In genomic region chr2:105390454-105390853, GRCh38 we compare ENCODE assay signal across 22 cellular contexts. TPM values are rescaled to one million over a fixed set of nuclear protein-coding genes. Genes with fewer than 3 reads are reported as not detected.
A peak's percentile ranks its signal among the peaks of the same experiment; 100 is the strongest.
DNase-seq lines count a peak whose midpoint lies in the region; ATAC-seq, FAIRE-seq and TF ChIP-seq lines count a peak whose summit lies in the region.
"Had no signal": no experiment of that assay in that cellular context is flagged by ENCODE, and none has a peak within 500 bp of the region (broad histone marks: within the 10 kb centered on the region; RNA-seq: fewer than 3 reads in every experiment).

No MANE protein-coding gene starts in this region.

- H3K9me3 ChIP-seq in SK-N-SH (no peaks in the 10 kb centered on the region), K562 (replicated peaks; ENCODE audit: control insufficient read depth, insufficient read depth, low read depth, low read length) (no peaks in the 10 kb centered on the region), right cardiac atrium (ENCODE audit: control insufficient read depth, low read length) (no peaks in the 10 kb centered on the region), skeletal muscle satellite cell (replicated peaks; ENCODE audit: low read length) (no peaks in the 10 kb centered on the region)
- H3K9me3 ChIP-seq: BLaER1, Peyer's patch, thoracic aorta had no signal

- no peak overlapping the region for H3K27ac ChIP-seq in SK-N-SH (ENCODE audit: low read depth in 2 of 2, low read length in 1 of 2)
- no peak overlapping the region for H3K27ac ChIP-seq in K562 (ENCODE audit: extremely low read depth, low read depth, low read length)
- peak overlapping the region; percentile 8 for H3K27ac ChIP-seq in right cardiac atrium (ENCODE audit: low read length)
- H3K27ac ChIP-seq: 22Rv1, BLaER1, thoracic aorta had no signal

- TF ChIP-seq CTCF in SK-N-SH (IDR thresholded peaks at IDR 0.05): no peak
- no peak for TF ChIP-seq CTCF in K562 (IDR thresholded peaks at IDR 0.05 in 2 of 3, conservative IDR thresholded peaks at IDR 0.05 in 1 of 3; ENCODE audit: insufficient read depth in 2 of 3, low read depth in 1 of 3, low read length in 3 of 3)

- DNase-seq in SK-N-SH (no peak), K562 (ENCODE audit: extremely low read depth in 1 of 4, low spot score in 3 of 4) (no peak), right cardiac atrium (no peak), foreskin melanocyte (no peak), NCI-H2196 (lab: John Stamatoyannopoulos, UW; ENCODE audit: unreplicated experiment) (no peak), cerebellar cortex (ENCODE audit: low spot score) (no peak)
- DNase-seq: activated CD4-positive, alpha-beta T cell treated with anti-CD3 and anti-CD28 coated beads, Interleukin-2, amount 10 ng/mL, durations not matched to agents 24 days and 14 days; activated CD8-positive, alpha-beta memory T cell treated with anti-CD3 and anti-CD28 coated beads, Interleukin-2, amount 50 U/mL, for 48 hours; activated gamma-delta T cell treated with Interleukin-2 at 50 U/mL for 16 hours; anterior cingulate cortex; DMS 273 treated with DMSO at 0.1 percent for 48 hours; naive B cell; NCI-H1417; NCI-H774; Peyer's patch had no signal

- TF ChIP-seq EP300 in SK-N-SH (IDR thresholded peaks at IDR 0.05; ENCODE audit: borderline replicate concordance in 1 of 2, low read depth in 1 of 2, low read length in 1 of 2): no peak
- TF ChIP-seq EP300 in K562 (IDR thresholded peaks at IDR 0.05; ENCODE audit: low read length): no peak

- H3K36me3 ChIP-seq in SK-N-SH (replicated peaks in 1 of 2; ENCODE audit: control insufficient read depth in 1 of 2, insufficient read depth in 2 of 2, low read length in 1 of 2) (peaks cover 8 to 34% of the 10 kb centered on the region in 2 experiments), K562 (ENCODE audit: control insufficient read depth, insufficient read depth, low read length) (peaks cover 21% of the 10 kb centered on the region; the same call in 2 of the 3 replicates), skeletal muscle satellite cell (ENCODE audit: insufficient read depth, low read length) (peaks cover 87% of the 10 kb centered on the region)
- H3K36me3 ChIP-seq: BLaER1 had no signal

- peaks cover 29% of the 10 kb centered on the region; the same call in 1 of the 2 replicates for H4K20me1 ChIP-seq in SK-N-SH (ENCODE audit: insufficient read depth)
- H4K20me1 ChIP-seq in K562 (replicated peaks; ENCODE audit: control insufficient read depth, insufficient read depth, low read length): no peaks in the 10 kb centered on the region
- H4K20me1 ChIP-seq: BLaER1 had no signal

- H3K4me3 ChIP-seq in SK-N-SH (ENCODE audit: low read depth in 2 of 2, low read length in 1 of 2) (no peak overlapping the region), K562 (no peak overlapping the region), right cardiac atrium (ENCODE audit: low read length) (no peak overlapping the region), skeletal muscle satellite cell (ENCODE audit: low read length) (no peak overlapping the region)
- H3K4me3 ChIP-seq: BLaER1, coronary artery, Peyer's patch, thoracic aorta had no signal

- POLR2A ChIA-PET in SK-N-SH (lab: Yijun Ruan, JAX) (no interaction called here), K562 (lab: Yijun Ruan, JAX) (interaction anchor here (0.7 to 1.5 kb wide), 2 partner anchors 11 to 22 kb away, joined by 3 read pairs; no protein-coding TSS in a partner anchor)

- no peak overlapping the region for H2AFZ ChIP-seq in SK-N-SH (ENCODE audit: low read depth)
- H2AFZ ChIP-seq in K562 (ENCODE audit: low read depth, low read length): no peak overlapping the region

- H3K9me1 ChIP-seq in K562 (ENCODE audit: control insufficient read depth, insufficient read depth, low read length): no peaks in the 10 kb centered on the region

- H3K9ac ChIP-seq in SK-N-SH (no peak overlapping the region), K562 (ENCODE audit: insufficient read depth in 1 of 2, low read depth in 2 of 2, low read length in 2 of 2) (no peak overlapping the region), skeletal muscle satellite cell (ENCODE audit: low read depth, low read length) (peak overlapping the region; percentile 66)
- H3K9ac ChIP-seq: BLaER1 had no signal

- intact Hi-C loops in K562 (cut with micrococcal nuclease) (no loop called here), right cardiac atrium (cut with DNase I) (no loop called here)

- in situ Hi-C loops in K562 (cut with MboI): no loop called here

- CTCF ChIA-PET in SK-N-SH (lab: Yijun Ruan, JAX) (interaction anchor here (1.1 to 2.4 kb wide), 4 partner anchors 8 to 134 kb away, joined by 3 to 9 read pairs (median 4); partner anchors contain the start of gene FHL2), K562 (lab: Yijun Ruan, JAX; ENCODE audit: low intra/inter-chr PET ratio) (no interaction called here)

- peaks cover 99% of the 10 kb centered on the region for H3K79me2 ChIP-seq in SK-N-SH (ENCODE audit: insufficient read depth)
- peaks cover 50% of the 10 kb centered on the region for H3K79me2 ChIP-seq in K562 (ENCODE audit: control insufficient read depth, insufficient read depth, low read length)

- H3K9me2 ChIP-seq in SK-N-SH: no peaks in the 10 kb centered on the region

- no TSS peak for BruUV-seq in K562 (replicated peaks; lab: Mats Ljungman, UMichigan)

- TF ChIP-seq RAD21 in SK-N-SH (IDR thresholded peaks at IDR 0.05; ENCODE audit: low read length) (no peak), K562 (CRISPR knock-in tag; conservative IDR thresholded peaks at IDR 0.05 in 1 of 2, IDR thresholded peaks at IDR 0.05 in 1 of 2) (no peak)

- ATAC-seq in SK-N-SH treated with all-trans-retinoic acid at 6 μM for 48 hours (no peak), K562 (peak; percentile 42), right cardiac atrium (no peak)

- H3K4me2 ChIP-seq in SK-N-SH (peak overlapping the region; percentile 32; the same call in 1 of the 2 replicates), K562 (ENCODE audit: insufficient read depth, low read length) (no peak overlapping the region), skeletal muscle satellite cell (ENCODE audit: low read length) (peak overlapping the region; percentile 87)
- H3K4me2 ChIP-seq: BLaER1 had no signal

- peaks cover 21% of the 10 kb centered on the region for H3F3A ChIP-seq in SK-N-SH (replicated peaks; ENCODE audit: insufficient read depth)

- H3K27me3 ChIP-seq in SK-N-SH (ENCODE audit: insufficient read depth) (no peaks in the 10 kb centered on the region), K562 (ENCODE audit: control insufficient read depth in 2 of 2, insufficient read depth in 2 of 2, low read length in 2 of 2) (no peaks in the 10 kb centered on the region), right cardiac atrium (ENCODE audit: control insufficient read depth, insufficient read depth) (no peaks in the 10 kb centered on the region), skeletal muscle satellite cell (ENCODE audit: control insufficient read depth, insufficient read depth, low read length) (no peaks in the 10 kb centered on the region)
- H3K27me3 ChIP-seq: BLaER1, Peyer's patch had no signal

- no peak for FAIRE-seq in K562 (lab: Jason Lieb, UNC)
- FAIRE-seq: TTC549 had no signal

- TF ChIP-seq POLR2A in K562 (conservative IDR thresholded peaks at IDR 0.05): no peak

- H3K4me1 ChIP-seq in SK-N-SH (ENCODE audit: control insufficient read depth in 1 of 2, insufficient read depth in 2 of 2, low read depth in 1 of 2, low read length in 1 of 2): peaks cover 0 to 15% of the 10 kb centered on the region in 2 experiments; a peak in 1 of 4 replicates
- peaks cover 8 to 9% of the 10 kb centered on the region in 2 experiments; a peak in 4 of 5 replicates for H3K4me1 ChIP-seq in K562 (replicated peaks in 1 of 2; ENCODE audit: control insufficient read depth in 2 of 2, insufficient read depth in 2 of 2, low read length in 2 of 2)
- peaks cover 9% of the 10 kb centered on the region for H3K4me1 ChIP-seq in right cardiac atrium (ENCODE audit: control insufficient read depth, insufficient read depth, low read length)
- H3K4me1 ChIP-seq in skeletal muscle satellite cell (ENCODE audit: control insufficient read depth, insufficient read depth, low read length): peaks cover 88% of the 10 kb centered on the region

RNA-seq across cellular contexts. Expression of gene FHL2, which starts 8.4 kb away (rescaled TPM):
- polyA plus RNA-seq in SK-N-SH (2012; rRNA removed): 31.7 and 33.1 TPM in 2 replicates
- 25.7 and 28.6 TPM in 2 replicates for polyA plus RNA-seq in SK-N-SH (2012; cell fraction: cytosol; rRNA removed)
- 23.6 and 27.0 TPM in 2 replicates for polyA plus RNA-seq in SK-N-SH (2012; cell fraction: nucleus; rRNA removed)
- 11.6 and 14.9 TPM in 2 replicates for total RNA-seq in K562 (2011; cell fraction: chromatin; rRNA removed; ENCODE audit: low replicate concordance)
- total RNA-seq in K562 (2011; cell fraction: nucleolus; rRNA removed): 8.7 and 15.1 TPM in 2 replicates
- 14.7 and 16.9 TPM in 2 replicates for total RNA-seq in K562 (2011; cell fraction: nucleoplasm; rRNA removed)
- total RNA-seq in K562 (2014; rRNA removed): 24.9 and 30.4 TPM in 2 replicates
- total RNA-seq in K562 (2014; rRNA removed; fragmentation: Illumina TruSeq; extraction: Trizol): 20.4 and 23.9 TPM in 2 replicates
- 13.9 and 14.4 TPM in 2 replicates for total RNA-seq in K562 (2015; rRNA removed; fragmentation: Illumina TruSeq; extraction: Trizol)
- 31.4 and 33.6 TPM in 2 replicates for total RNA-seq in K562 (2021)
- polyA plus RNA-seq in K562 (2011; rRNA removed): 7.5 and 24.2 TPM in 2 replicates
- 10.0 and 28.0 TPM in 2 replicates for polyA plus RNA-seq in K562 (2011; cell fraction: cytosol; rRNA removed)
- polyA plus RNA-seq in K562 (2011; cell fraction: nucleus; rRNA removed): 3.5 and 10.2 TPM in 2 replicates
- polyA plus RNA-seq in K562 (2012): 28.9 and 53.6 TPM in 2 replicates
- 31.3 and 33.1 TPM in 2 replicates for polyA plus RNA-seq in K562 (2014; fragmentation: Illumina TruSeq; extraction: Trizol)
- polyA plus RNA-seq in K562 (2014; fragmentation: Nextera tagmentation; extraction: Ambion mirVana): 10 to 100 TPM; 13.7 to 16.6 TPM
- polyA plus RNA-seq in K562 (2014; rRNA removed): 32.5 and 34.5 TPM in 2 replicates
- 9.1 and 18.7 TPM in 2 replicates for polyA minus RNA-seq in K562 (2011; rRNA and poly(A)+ RNA removed)
- polyA minus RNA-seq in K562 (2011; cell fraction: cytosol; rRNA and poly(A)+ RNA removed): 5.1 and 5.5 TPM in 2 replicates
- polyA minus RNA-seq in K562 (2011; cell fraction: nucleus; rRNA and poly(A)+ RNA removed): 1.9 and 10.8 TPM in 2 replicates
- total RNA-seq in right cardiac atrium: 100 to 1,000 TPM; 423 to 631 (median 511) TPM
- 410 TPM for polyA plus RNA-seq in right cardiac atrium
- 117 and 154 TPM in 2 replicates for total RNA-seq in skeletal muscle satellite cell (2012; rRNA removed)

RNA-seq across cellular contexts. Expression of gene C2orf49, which starts 53.1 kb away (rescaled TPM):
- polyA plus RNA-seq in SK-N-SH (2012; rRNA removed) (7.6 and 8.5 TPM in 2 replicates), K562 (2011; rRNA removed) (27.6 and 32.7 TPM in 2 replicates), K562 (2014; fragmentation: Illumina TruSeq; extraction: Trizol) (33.0 and 38.2 TPM in 2 replicates), K562 (2014; fragmentation: Nextera tagmentation; extraction: Ambion mirVana) (10 to 100 TPM; 20.4 to 24.2 TPM), K562 (2014; rRNA removed) (24.0 and 28.9 TPM in 2 replicates), right cardiac atrium (15.8 TPM)
- polyA plus RNA-seq in SK-N-SH (2012; cell fraction: cytosol; rRNA removed): 10.4 and 14.9 TPM in 2 replicates
- 3.8 and 7.8 TPM in 2 replicates for polyA plus RNA-seq in SK-N-SH (2012; cell fraction: nucleus; rRNA removed)
- 10.0 and 22.3 TPM in 2 replicates for total RNA-seq in K562 (2011; cell fraction: chromatin; rRNA removed; ENCODE audit: low replicate concordance)
- 7.4 and 7.7 TPM in 2 replicates for total RNA-seq in K562 (2011; cell fraction: nucleolus; rRNA removed)
- 15.1 and 30.0 TPM in 2 replicates for total RNA-seq in K562 (2011; cell fraction: nucleoplasm; rRNA removed)
- total RNA-seq in K562 (2014; rRNA removed) (16.2 and 22.8 TPM in 2 replicates), K562 (2014; rRNA removed; fragmentation: Illumina TruSeq; extraction: Trizol) (26.2 and 27.8 TPM in 2 replicates), K562 (2015; rRNA removed; fragmentation: Illumina TruSeq; extraction: Trizol) (22.6 and 25.6 TPM in 2 replicates), K562 (2021) (17.9 and 18.2 TPM in 2 replicates), right cardiac atrium (10 to 100 TPM; 13.2 to 20.3 (median 17.0) TPM)
- 4.5 and 13.5 TPM in 2 replicates for polyA plus RNA-seq in K562 (2011; cell fraction: cytosol; rRNA removed)
- 12.1 and 18.5 TPM in 2 replicates for polyA plus RNA-seq in K562 (2011; cell fraction: nucleus; rRNA removed)
- 18.0 and 22.4 TPM in 2 replicates for polyA plus RNA-seq in K562 (2012)
- polyA minus RNA-seq in K562 (2011; rRNA and poly(A)+ RNA removed): 16.1 and 16.6 TPM in 2 replicates
- 7.7 and 8.6 TPM in 2 replicates for polyA minus RNA-seq in K562 (2011; cell fraction: cytosol; rRNA and poly(A)+ RNA removed)
- 8.3 and 13.3 TPM in 2 replicates for polyA minus RNA-seq in K562 (2011; cell fraction: nucleus; rRNA and poly(A)+ RNA removed)
- 14.0 and 16.5 TPM in 2 replicates for total RNA-seq in skeletal muscle satellite cell (2012; rRNA removed)
